8 cellular contexts compared by ENCODE assay signal in the genomic region with DNA sequence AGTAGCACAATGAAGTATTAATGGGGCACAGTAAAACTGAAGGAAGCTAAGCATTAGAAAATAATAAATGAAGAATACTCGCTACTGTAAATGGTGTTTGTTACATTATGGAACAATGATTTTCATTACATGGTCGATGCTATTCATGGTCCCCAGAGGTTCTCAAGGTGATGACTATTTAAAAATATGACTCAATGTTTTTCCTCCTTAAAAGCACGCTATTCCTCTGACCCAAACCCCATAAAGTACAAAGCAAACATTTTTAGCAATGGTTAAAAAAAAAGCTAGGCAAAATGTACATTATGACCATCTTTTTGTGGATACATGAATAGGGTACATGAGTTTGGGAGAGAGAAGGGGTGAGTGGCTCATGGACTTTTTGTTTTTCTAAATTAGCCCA. TPM values are rescaled to one million over a fixed set of nuclear protein-coding genes. Genes with fewer than 3 reads are reported as not detected.
"Had no signal": no experiment of that assay in that cellular context is flagged by ENCODE, and none has a peak within 500 bp of the region (broad histone marks: within the 10 kb centered on the region; RNA-seq: fewer than 3 reads in every experiment).

No MANE protein-coding gene starts in this region.

- FAIRE-seq: G401.6, GM12878, GM12891, GM12892, GM18507, GM19239 had no signal

- ATAC-seq: GM12878 had no signal

- H3K4me3 ChIP-seq: GM12878 had no signal

- DNase-seq: GDM1, GF-D8 had no signal

RNA-seq across cellular contexts. Expression of a gene that starts 55.1 kb away (rescaled TPM):
- total RNA-seq: GM12878 had no signal
